ENCODE assay signal across 16 cellular contexts in genomic region chr1:1215266-1215676, GRCh38. TPM values are rescaled to one million over a fixed set of nuclear protein-coding genes. Genes with fewer than 3 reads are reported as not detected.
DNase-seq lines count a peak whose midpoint lies in the region; ATAC-seq and TF ChIP-seq lines count a peak whose summit lies in the region.
"Had no signal": no experiment of that assay in that cellular context is flagged by ENCODE, and none has a peak within 500 bp of the region (broad histone marks: within the 10 kb centered on the region; RNA-seq: fewer than 3 reads in every experiment).

No MANE protein-coding gene starts in this region.

- peaks cover 0 to 3% (median 0%) of the 10 kb centered on the region in 5 donors for H3K27me3 ChIP-seq in subcutaneous abdominal adipose tissue (ENCODE audit: control insufficient read depth in 5 of 5, insufficient read depth in 4 of 5, low read length in 5 of 5)
- H3K27me3 ChIP-seq: right atrium auricular region had no signal

- H3K27ac ChIP-seq in subcutaneous abdominal adipose tissue (ENCODE audit: low read depth, low read length) = peak overlapping the region; percentile 72
- H3K27ac ChIP-seq: GM23248, lower lobe of right lung, right atrium auricular region had no signal

- H3K4me1 Mint-ChIP-seq in activated B cell treated with CpG ODN at 0.5 μM for 24 hours = peaks cover 31% of the 10 kb centered on the region
- H3K4me1 Mint-ChIP-seq in immature natural killer cell = peaks cover 30 to 58% of the 10 kb centered on the region in 2 donors

- POLR2A ChIA-PET in activated B cell treated with CpG ODN at 0.5 μM for 24 hours (lab: Charles Lee) = interaction anchor here (0.6 to 2.4 kb wide), 7 partner anchors 8 to 196 kb away, joined by 3 to 8 read pairs (median 4); no protein-coding TSS in a partner anchor

- no peaks in the 10 kb centered on the region for H3K27me3 Mint-ChIP-seq in activated B cell treated with CpG ODN at 0.5 μM for 24 hours
- peaks cover 21 to 44% (median 24%) of the 10 kb centered on the region in 3 donors for H3K27me3 Mint-ChIP-seq in immature natural killer cell (ENCODE audit: low read depth in 3 of 3)

- H3K4me3 ChIP-seq in subcutaneous abdominal adipose tissue (ENCODE audit: low read depth in 1 of 5, low read length in 5 of 5) = no peak overlapping the region
- H3K4me3 ChIP-seq: GM23248, lower lobe of right lung, right atrium auricular region had no signal

- CTCF ChIA-PET in activated B cell treated with CpG ODN at 0.5 μM for 24 hours (lab: Charles Lee) = interaction anchor here (1.2 kb wide), 1 partner anchor 93 kb away, joined by 4 read pairs; no protein-coding TSS in a partner anchor

- no peak overlapping the region for H3K9ac ChIP-seq in subcutaneous abdominal adipose tissue (ENCODE audit: low read length in 5 of 5)
- H3K9ac ChIP-seq: GM23248 had no signal

- H3K36me3 ChIP-seq in subcutaneous abdominal adipose tissue (ENCODE audit: control insufficient read depth in 5 of 5, insufficient read depth in 5 of 5, low read length in 5 of 5) = peaks cover 0 to 46% (median 31%) of the 10 kb centered on the region in 5 donors

- H3K9me3 Mint-ChIP-seq in activated B cell treated with CpG ODN at 0.5 μM for 24 hours = no peaks in the 10 kb centered on the region
- H3K9me3 Mint-ChIP-seq in immature natural killer cell = no peaks in the 10 kb centered on the region

- H3K4me3 Mint-ChIP-seq in activated B cell treated with CpG ODN at 0.5 μM for 24 hours (peak overlapping the region; percentile 44), immature natural killer cell (peak overlapping the region in 4 of 5 donors; percentile 50 to 62 (median 56))

- peak overlapping the region; percentile 30 for H3K27ac Mint-ChIP-seq in activated B cell treated with CpG ODN at 0.5 μM for 24 hours
- H3K27ac Mint-ChIP-seq in immature natural killer cell = peak overlapping the region; percentile 81 to 99 (median 91)

- H3K36me3 Mint-ChIP-seq in activated B cell treated with CpG ODN at 0.5 μM for 24 hours (ENCODE audit: low read depth) (peaks cover 34% of the 10 kb centered on the region), immature natural killer cell (peaks cover 0 to 10% (median 7%) of the 10 kb centered on the region in 3 donors)

- H3K4me1 ChIP-seq in subcutaneous abdominal adipose tissue (ENCODE audit: control insufficient read depth in 5 of 5, insufficient read depth in 5 of 5, low read length in 5 of 5) = peaks cover 0 to 57% (median 34%) of the 10 kb centered on the region in 5 donors

- no peaks in the 10 kb centered on the region for H3K9me3 ChIP-seq in subcutaneous abdominal adipose tissue (ENCODE audit: control insufficient read depth in 5 of 5, low read length in 5 of 5)
- H3K9me3 ChIP-seq: lower lobe of right lung, right atrium auricular region had no signal

- peak; percentile 29 for ATAC-seq in activated B cell treated with CpG ODN at 0.5 μM for 24 hours (ENCODE audit: low read depth)
- ATAC-seq in activated CD4-positive, CD25-positive, alpha-beta regulatory T cell treated with anti-CD3 and anti-CD28 coated beads, Interleukin-2, amount 50 U/mL, for 24 hours = no peak
- ATAC-seq: lower lobe of right lung had no signal

- TF ChIP-seq CTCF in activated B cell treated with CpG ODN at 0.5 μM for 24 hours (IDR thresholded peaks at IDR 0.05) = no peak

- intact Hi-C loops in activated B cell treated with CpG ODN at 0.5 μM for 24 hours (cut with micrococcal nuclease) = no loop called here

- DNase-seq in stimulated activated CD4-positive, alpha-beta T cell treated with anti-CD3 and anti-CD28 coated beads, Interleukin-4, amount 100 ng/mL, for 1 hour = peak; percentile 34
- no peak for DNase-seq in stimulated activated CD4-positive, alpha-beta T cell treated with anti-CD3 and anti-CD28 coated beads, Interleukin-12 subunit alpha, Interleukin-12 subunit beta, amount 100 ng/mL, for 4 hours
- DNase-seq in activated B cell treated with CpG ODN at 0.5 μM for 24 hours (no peak), immature natural killer cell (no peak), C1 segment of cervical spinal cord (lab: John Stamatoyannopoulos, UW) (no peak), NCI-H2029 treated with DMSO at 0.1 percent for 48 hours (lab: John Stamatoyannopoulos, UW) (no peak)
- DNase-seq: GM23248, lower lobe of right lung, NCI-H774 had no signal

RNA-seq across cellular contexts. Expression of gene TNFRSF4, which starts 1.3 kb away (rescaled TPM):
- total RNA-seq in activated B cell treated with CpG ODN at 0.5 μM for 24 hours = 0.86 and 1.1 TPM in 2 replicates
- 10 to 100 TPM in 2 of 3 donors, 1 to 10 TPM in 1; 7.6 to 16.3 (median 12.1) TPM for polyA plus RNA-seq in immature natural killer cell
- total RNA-seq: bronchial epithelial cell, GM23248, RPMI7951 had no signal
- polyA plus RNA-seq: BJ, GM23248 had no signal

RNA-seq across cellular contexts. Expression of gene TNFRSF18, which starts 8.9 kb away (rescaled TPM):
- 36.7 and 37.5 TPM in 2 replicates for total RNA-seq in activated B cell treated with CpG ODN at 0.5 μM for 24 hours
- 100 to 1,000 TPM in 2 of 3 donors, 10 to 100 TPM in 1; 56.4 to 136 (median 105) TPM for polyA plus RNA-seq in immature natural killer cell
- total RNA-seq: bronchial epithelial cell, fibroblast of villous mesenchyme, GM23248, RPMI7951 had no signal
- polyA plus RNA-seq: GM23248 had no signal

RNA-seq across cellular contexts. Expression of gene SDF4, which starts 16.5 kb away (rescaled TPM):
- total RNA-seq in activated B cell treated with CpG ODN at 0.5 μM for 24 hours = 94.4 and 97.9 TPM in 2 replicates
- polyA plus RNA-seq in immature natural killer cell = 100 to 1,000 TPM; 157 to 240 (median 194) TPM

RNA-seq across cellular contexts. Expression of gene B3GALT6, which starts 16.8 kb away (rescaled TPM):
- 20.9 and 22.1 TPM in 2 replicates for total RNA-seq in activated B cell treated with CpG ODN at 0.5 μM for 24 hours
- 10 to 100 TPM in 1 of 3 donors, 1 to 10 TPM in 2; 5.3 to 13.9 (median 9.9) TPM for polyA plus RNA-seq in immature natural killer cell

RNA-seq across cellular contexts. Expression of gene C1QTNF12, which starts 31.3 kb away (rescaled TPM):
- total RNA-seq in activated B cell treated with CpG ODN at 0.5 μM for 24 hours = 2.5 and 2.7 TPM in 2 replicates
- not detected for polyA plus RNA-seq in immature natural killer cell
- total RNA-seq: right atrium auricular region, RPMI7951 had no signal
